ENCODE assay signal across 9 cellular contexts in the genomic region with DNA sequence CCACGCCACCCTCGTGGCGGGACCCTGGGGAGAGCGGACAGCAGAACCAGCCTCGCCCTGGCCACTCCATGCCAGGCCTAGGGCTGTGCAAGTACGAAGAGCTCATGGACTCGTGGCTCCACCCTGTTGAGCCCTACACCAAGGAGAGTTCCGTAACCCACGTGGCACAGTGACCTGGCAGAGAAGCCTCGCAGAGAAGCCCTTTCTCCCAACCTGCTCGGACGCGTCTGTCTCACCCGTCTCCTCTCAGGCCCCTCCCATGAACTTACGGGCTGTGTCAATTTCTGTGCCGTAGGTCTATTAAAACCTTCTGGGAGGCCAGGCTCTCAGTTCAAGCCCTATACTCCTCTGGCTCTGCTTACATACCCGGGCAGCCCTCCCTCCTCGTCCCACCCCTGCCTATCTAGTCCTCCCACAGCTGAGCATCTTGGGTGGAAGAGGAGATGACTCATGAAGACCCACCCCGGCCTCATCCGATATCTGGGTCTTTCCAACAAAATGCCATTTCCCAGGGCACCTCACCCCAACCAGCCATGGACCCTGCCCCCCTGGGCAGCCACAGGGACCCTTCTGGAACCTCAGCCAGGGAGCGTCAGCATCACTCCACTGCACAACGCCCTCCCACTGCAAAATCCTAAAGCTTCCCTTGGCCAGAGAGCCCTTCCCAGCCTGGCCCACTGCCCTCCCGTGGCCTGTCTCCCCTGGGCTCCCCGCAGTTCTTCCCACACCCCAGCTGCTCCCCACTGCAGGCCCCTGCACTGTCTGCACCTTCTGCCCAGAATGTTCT. TPM values are rescaled to one million over a fixed set of nuclear protein-coding genes. Genes with fewer than 3 reads are reported as not detected.
DNase-seq lines count a peak whose midpoint lies in the region; ATAC-seq and TF ChIP-seq lines count a peak whose summit lies in the region.
"Had no signal": no experiment of that assay in that cellular context is flagged by ENCODE, and none has a peak within 500 bp of the region (broad histone marks: within the 10 kb centered on the region; RNA-seq: fewer than 3 reads in every experiment).

No MANE protein-coding gene starts in this region.

- H3K27me3 ChIP-seq in H7 (ENCODE audit: control insufficient read depth, insufficient read depth, low read length) (no peaks in the 10 kb centered on the region), adrenal gland (no peaks in the 10 kb centered on the region), heart left ventricle (no peaks in the 10 kb centered on the region)

- DNase-seq in H7 (peak; percentile 50), adrenal gland (peak; percentile 76 to 93 (median 92)), heart left ventricle (peak in 1 of 5 donors; percentile 46), NCI-H510A (lab: John Stamatoyannopoulos, UW) (no peak), COLO668 (lab: John Stamatoyannopoulos, UW; ENCODE audit: unreplicated experiment) (no peak), cerebellar nuclear complex (lab: John Stamatoyannopoulos, UW) (no peak)
- DNase-seq: NCI-H774; stimulated activated CD4-positive, alpha-beta T cell treated with anti-CD3 and anti-CD28 coated beads, Interleukin-4, amount 100 ng/mL, for 4 hours had no signal

- no peaks in the 10 kb centered on the region for H3K9me3 ChIP-seq in adrenal gland (replicated peaks in 1 of 3)
- no peaks in the 10 kb centered on the region for H3K9me3 ChIP-seq in heart left ventricle

- ATAC-seq in heart left ventricle = peak in 2 of 4 donors; percentile 2

- peak overlapping the region; percentile 77 to 95 (median 88) for H3K27ac ChIP-seq in adrenal gland
- peak overlapping the region in 11 of 12 donors; percentile 8 to 96 (median 63) for H3K27ac ChIP-seq in heart left ventricle
- H3K27ac ChIP-seq in skin epidermis = peak overlapping the region in 19 of 21 experiments; percentile 21 to 97 (median 94)

- no peak for TF ChIP-seq CTCF in adrenal gland (IDR thresholded peaks at IDR 0.05)
- TF ChIP-seq CTCF in heart left ventricle (IDR thresholded peaks at IDR 0.05) = no peak

- H3K4me3 ChIP-seq in H7 (ENCODE audit: insufficient read depth, low read depth, low read length) = no peak overlapping the region
- H3K4me3 ChIP-seq in adrenal gland = peak overlapping the region in 1 of 4 donors; percentile 80
- peak overlapping the region in 4 of 12 donors; percentile 3 to 28 (median 22) for H3K4me3 ChIP-seq in heart left ventricle
- peak overlapping the region in 5 of 7 experiments; percentile 5 to 77 (median 69) for H3K4me3 ChIP-seq in skin epidermis

- intact Hi-C loops in adrenal gland (cut with DNase I) (loop anchor here in 1 of 2 donors (10.0 kb wide), 1 partner anchor 50 kb away; the partner anchor contains the start of genes CHAF1A and SH3GL1), heart left ventricle (cut with DNase I) (loop anchor here in 2 of 10 donors (5.0 to 10.0 kb wide), 2 partner anchors 50 to 512 kb away; partner anchors contain the start of genes CHAF1A (in 1 of the 2), KDM4B (in 1 of the 2) and SH3GL1 (in 1 of the 2))

- 29 to 37% (median 31%) methylated on average over 12 to 24 of the region's 24 CpGs for WGBS in adrenal gland, 4 donors
- 50 to 65% (median 60%) methylated on average over 17 to 24 of the region's 24 CpGs for WGBS in heart left ventricle, 4 donors

- TF ChIP-seq POLR2A in adrenal gland (IDR thresholded peaks at IDR 0.05) = peak; percentile 20 to 80
- no peak for TF ChIP-seq POLR2A in heart left ventricle (IDR thresholded peaks at IDR 0.05)

- no peaks in the 10 kb centered on the region; the same call in 1 of the 2 replicates for H3K36me3 ChIP-seq in H7 (replicated peaks; ENCODE audit: control insufficient read depth, insufficient read depth, low read length)
- peaks cover 0 to 34% of the 10 kb centered on the region in 2 donors for H3K36me3 ChIP-seq in adrenal gland (replicated peaks in 1 of 2)
- H3K36me3 ChIP-seq in heart left ventricle = peaks cover 0 to 49% (median 40%) of the 10 kb centered on the region in 9 donors

- peaks cover 33 to 40% of the 10 kb centered on the region in 2 donors for H3K4me1 ChIP-seq in adrenal gland (replicated peaks in 1 of 2)
- H3K4me1 ChIP-seq in heart left ventricle = peaks cover 0 to 33% (median 20%) of the 10 kb centered on the region in 12 donors

RNA-seq across cellular contexts. Expression of gene UBXN6, which starts 2.4 kb away (rescaled TPM):
- 36.0 and 41.8 TPM in 2 replicates for total RNA-seq in H7 (2014; rRNA removed; shearing (Covaris generic))
- total RNA-seq in adrenal gland (100 to 1,000 TPM; 165 to 317 (median 268) TPM), heart left ventricle (100 to 1,000 TPM in 6 of 9 donors, 10 to 100 TPM in 3; 75.1 to 128 (median 109) TPM)
- polyA plus RNA-seq in adrenal gland (100 to 1,000 TPM in 2 of 3 donors, 10 to 100 TPM in 1; 53.9 to 257 (median 250) TPM), heart left ventricle (100 to 1,000 TPM; 127 to 137 TPM)

RNA-seq across cellular contexts. Expression of gene HDGFL2, which starts 17.0 kb away (rescaled TPM):
- total RNA-seq in H7 (2014; rRNA removed; shearing (Covaris generic)) = 111 and 116 TPM in 2 replicates
- 10 to 100 TPM; 29.9 to 54.6 (median 34.9) TPM for total RNA-seq in adrenal gland
- polyA plus RNA-seq in adrenal gland = 10 to 100 TPM; 22.0 to 74.7 (median 55.8) TPM
- 100 to 1,000 TPM in 1 of 9 donors, 10 to 100 TPM in 8; 20.8 to 235 (median 29.9) TPM for total RNA-seq in heart left ventricle
- polyA plus RNA-seq in heart left ventricle = 10 to 100 TPM; 30.7 to 38.9 TPM

RNA-seq across cellular contexts. Expression of gene CHAF1A, which starts 52.7 kb away (rescaled TPM):
- 121 and 122 TPM in 2 replicates for total RNA-seq in H7 (2014; rRNA removed; shearing (Covaris generic))
- total RNA-seq in adrenal gland (10 to 100 TPM in 2 of 8 donors, 1 to 10 TPM in 6; 3.4 to 14.6 (median 8.7) TPM), heart left ventricle (10 to 100 TPM in 1 of 9 donors, 1 to 10 TPM in 8; 3.0 to 10.7 (median 5.5) TPM)
- polyA plus RNA-seq in adrenal gland (1 to 10 TPM; 4.0 to 8.2 (median 7.3) TPM), heart left ventricle (1 to 10 TPM; 2.9 to 5.6 TPM)

RNA-seq across cellular contexts. Expression of gene SH3GL1, which starts 54.8 kb away (rescaled TPM):
- 73.1 and 97.7 TPM in 2 replicates for total RNA-seq in H7 (2014; rRNA removed; shearing (Covaris generic))
- total RNA-seq in adrenal gland = 100 to 1,000 TPM in 1 of 8 donors, 10 to 100 TPM in 7; 69.9 to 112 (median 87.4) TPM
- 100 to 1,000 TPM in 1 of 3 donors, 10 to 100 TPM in 2; 20.9 to 104 (median 96.4) TPM for polyA plus RNA-seq in adrenal gland
- total RNA-seq in heart left ventricle = 10 to 100 TPM; 14.4 to 43.6 (median 22.2) TPM
- 10 to 100 TPM; 17.3 to 43.3 TPM for polyA plus RNA-seq in heart left ventricle

Comparison
In these comparisons a context has a peak if more than half of its experiments do, and no peak if none do; other contexts are left out.
1. DNase-seq: peak in H7 (single experiment) and adrenal gland (7 of 7); none in NCI-H510A (single experiment), COLO668 (single experiment) and cerebellar nuclear complex (0 of 2).
2. POLR2A ChIP-seq: peak in adrenal gland (2 of 2); none in heart left ventricle (0 of 2).
3. Peak in every context shown above with its lines, with median percentiles within 50 percentile points of each other: H3K27ac ChIP-seq.